In genomic region chr22:30609260-30610185, GRCh38 we compare ENCODE assay signal across 8 cellular contexts. TPM values are rescaled to one million over a fixed set of nuclear protein-coding genes. Genes with fewer than 3 reads are reported as not detected.
DNase-seq lines count a peak whose midpoint lies in the region; ATAC-seq, FAIRE-seq and TF ChIP-seq lines count a peak whose summit lies in the region.

No MANE protein-coding gene starts in this region.

- H4K20me1 ChIP-seq in GM23248 (ENCODE audit: insufficient read depth) (no peaks in the 10 kb centered on the region), endothelial cell of umbilical vein (replicated peaks; ENCODE audit: control insufficient read depth, extremely low read depth, insufficient read depth, low read length) (no peaks in the 10 kb centered on the region)

- DNase-seq in CMK (ENCODE audit: low read depth) (peak; percentile 63), GM23248 (peak; percentile 91), RPMI7951 (ENCODE audit: low read depth) (peak; percentile 88), endothelial cell of umbilical vein (ENCODE audit: low read depth, low spot score) (peak; percentile 82), ecto neural progenitor cell (ENCODE audit: low spot score) (no peak), midbrain (lab: John Stamatoyannopoulos, UW) (no peak)

- 45 to 46% methylated on average over 17 of the region's 17 CpGs for WGBS in GM23248 (ENCODE audit: low coverage in 1 of 2, low lambda C conversion rate in 2 of 2, missing lambda C conversion rate in 2 of 2), 2 experiments

- H3K4me1 ChIP-seq in GM23248 (ENCODE audit: insufficient read depth), result peaks cover 23% of the 10 kb centered on the region
- H3K4me1 ChIP-seq in endothelial cell of umbilical vein (ENCODE audit: control insufficient read depth, extremely low read depth, insufficient read depth, low read length), result peaks cover 37% of the 10 kb centered on the region
- H3K4me1 ChIP-seq in muscle layer of colon (ENCODE audit: insufficient read depth, low read length), result peaks cover 43% of the 10 kb centered on the region

- dilution Hi-C loops in endothelial cell of umbilical vein (cut with MboI; ENCODE audit: extremely low pct_ligation_motif_present, low sequenced_read_pairs), result no loop called here

- H2AFZ ChIP-seq in GM23248, result peak overlapping the region; percentile 84
- H2AFZ ChIP-seq in endothelial cell of umbilical vein (ENCODE audit: low read depth, low read length), result peak overlapping the region; percentile 20

- no TSS peak for BruUV-seq in endothelial cell of umbilical vein (replicated peaks; lab: Mats Ljungman, UMichigan)

- no peaks in the 10 kb centered on the region for H3K9me3 ChIP-seq in GM23248 (ENCODE audit: low read depth)
- H3K9me3 ChIP-seq in endothelial cell of umbilical vein (replicated peaks; ENCODE audit: control insufficient read depth, insufficient read depth, low read length), result no peaks in the 10 kb centered on the region
- no peaks in the 10 kb centered on the region for H3K9me3 ChIP-seq in muscle layer of colon (ENCODE audit: low read length)

- intact Hi-C loops in endothelial cell of umbilical vein (cut with micrococcal nuclease), result loop anchor here (5.0 to 10.0 kb wide), 2 partner anchors 185 to 217 kb away; partner anchors contain the start of gene MTFP1

- peak overlapping the region; percentile 88 for H3K4me2 ChIP-seq in GM23248 (ENCODE audit: unreplicated experiment)
- peak overlapping the region; percentile 33 for H3K4me2 ChIP-seq in endothelial cell of umbilical vein (ENCODE audit: insufficient read depth, low read length)

- CTCF ChIA-PET in endothelial cell of umbilical vein (lab: Charles Lee), result interaction anchor here (0.9 to 5.2 kb wide), 6 partner anchors 11 to 322 kb away, joined by 3 to 59 read pairs (median 3); partner anchors contain the start of gene SLC35E4

- no peak for ATAC-seq in HG02973 (IDR thresholded peaks at IDR 0.05; ENCODE audit: unreplicated experiment)

- H3K4me3 ChIP-seq in GM23248 (peak overlapping the region; percentile 58), endothelial cell of umbilical vein (replicated peaks in 1 of 3; ENCODE audit: insufficient read depth in 1 of 3, low read depth in 1 of 3, low read length in 3 of 3) (peak overlapping the region in 1 of 3 experiments; percentile 5), muscle layer of colon (ENCODE audit: low read depth in 1 of 2, low read length in 2 of 2) (peak overlapping the region in 1 of 2 donors; percentile 94)

- no peaks in the 10 kb centered on the region for H3K27me3 ChIP-seq in GM23248 (replicated peaks; ENCODE audit: insufficient read depth)
- H3K27me3 ChIP-seq in endothelial cell of umbilical vein (ENCODE audit: control insufficient read depth in 2 of 2, insufficient read depth in 2 of 2, low read length in 2 of 2), result no peaks in the 10 kb centered on the region
- no peaks in the 10 kb centered on the region for H3K27me3 ChIP-seq in muscle layer of colon (ENCODE audit: control insufficient read depth in 1 of 2, insufficient read depth in 2 of 2, low read length in 2 of 2)

- peaks cover 9% of the 10 kb centered on the region; the same call in 1 of the 2 replicates for H3F3A ChIP-seq in GM23248 (ENCODE audit: insufficient read depth)

- H3K79me2 ChIP-seq in GM23248 (ENCODE audit: insufficient read depth) (no peaks in the 10 kb centered on the region), endothelial cell of umbilical vein (ENCODE audit: control insufficient read depth, insufficient read depth, low read length) (no peaks in the 10 kb centered on the region)

- in situ Hi-C loops in GM23248 (cut with MboI), result no loop called here

- H3K36me3 ChIP-seq in GM23248 (ENCODE audit: low read depth) (no peaks in the 10 kb centered on the region), endothelial cell of umbilical vein (ENCODE audit: control insufficient read depth in 2 of 2, extremely low read depth in 1 of 2, insufficient read depth in 2 of 2, low read length in 2 of 2) (peaks cover 0 to 20% of the 10 kb centered on the region in 2 experiments), muscle layer of colon (ENCODE audit: insufficient read depth, low read length) (peaks cover 29% of the 10 kb centered on the region)

- POLR2A ChIA-PET in endothelial cell of umbilical vein (lab: Charles Lee), result interaction anchor here (0.6 to 0.7 kb wide), 2 partner anchors 52 to 146 kb away, joined by 3 to 4 read pairs; no protein-coding TSS in a partner anchor

- H3K27ac ChIP-seq in GM23248 (peak overlapping the region; percentile 62), endothelial cell of umbilical vein (ENCODE audit: insufficient read depth, low read depth, low read length) (peak overlapping the region; percentile 56), muscle layer of colon (ENCODE audit: low read depth, low read length) (peak overlapping the region; percentile 40)

- H3K9ac ChIP-seq in GM23248 (peak overlapping the region; percentile 42), endothelial cell of umbilical vein (replicated peaks; ENCODE audit: extremely low read depth, insufficient read depth, low read length) (peak overlapping the region; percentile 12), muscle layer of colon (ENCODE audit: low read length) (no peak overlapping the region)

- no peaks in the 10 kb centered on the region for H3K9me2 ChIP-seq in GM23248 (ENCODE audit: insufficient read depth)

- TF ChIP-seq POLR2A in endothelial cell of umbilical vein (IDR thresholded peaks at IDR 0.05; ENCODE audit: low read depth, low read length), result no peak

- TF ChIP-seq CTCF in endothelial cell of umbilical vein (IDR thresholded peaks at IDR 0.05; ENCODE audit: extremely low read depth in 1 of 2, insufficient read depth in 1 of 2, low read depth in 1 of 2, low read length in 2 of 2), result no peak

- no peaks in the 10 kb centered on the region for H3K9me1 ChIP-seq in endothelial cell of umbilical vein (replicated peaks; ENCODE audit: control insufficient read depth, extremely low read depth, insufficient read depth, low read length)

- peak; percentile 98 for FAIRE-seq in endothelial cell of umbilical vein (lab: Jason Lieb, UNC)

RNA-seq across cellular contexts. Expression of gene TCN2, which starts 2.5 kb away (rescaled TPM):
- 5.3 and 8.1 TPM in 2 replicates for total RNA-seq in GM23248 (2014; rRNA removed; shearing (Covaris generic))
- 4.5 and 4.8 TPM in 2 replicates for polyA plus RNA-seq in GM23248 (2016; fragmentation: Nextera tagmentation; extraction: Ambion mirVana)
- 11.7 and 15.4 TPM in 2 replicates for total RNA-seq in RPMI7951 (2014; rRNA removed; shearing (Covaris generic))
- total RNA-seq in endothelial cell of umbilical vein, result 62.3 and 80.6 TPM in 2 replicates
- 188 and 199 TPM in 2 replicates for polyA plus RNA-seq in endothelial cell of umbilical vein
- 129 and 141 TPM in 2 replicates for polyA plus RNA-seq in endothelial cell of umbilical vein (2011; cell fraction: cytosol; rRNA removed)
- polyA plus RNA-seq in endothelial cell of umbilical vein (2011; cell fraction: nucleus; rRNA removed), result 57.5 and 65.2 TPM in 2 replicates
- polyA plus RNA-seq in endothelial cell of umbilical vein (2012), result 46.9 and 47.3 TPM in 2 replicates
- 105 and 138 TPM in 2 replicates for polyA minus RNA-seq in endothelial cell of umbilical vein
- not detected for polyA minus RNA-seq in endothelial cell of umbilical vein (2011; cell fraction: cytosol; rRNA and poly(A)+ RNA removed)
- 24.6 and 27.6 TPM in 2 replicates for polyA minus RNA-seq in endothelial cell of umbilical vein (2011; cell fraction: nucleus; rRNA and poly(A)+ RNA removed)

RNA-seq across cellular contexts. Expression of gene PES1, which starts 17.8 kb away (rescaled TPM):
- 63.2 and 83.7 TPM in 2 replicates for total RNA-seq in GM23248 (2014; rRNA removed; shearing (Covaris generic))
- 67.8 and 74.1 TPM in 2 replicates for polyA plus RNA-seq in GM23248 (2016; fragmentation: Nextera tagmentation; extraction: Ambion mirVana)
- 56.8 and 64.3 TPM in 2 replicates for total RNA-seq in RPMI7951 (2014; rRNA removed; shearing (Covaris generic))
- total RNA-seq in endothelial cell of umbilical vein, result 106 and 110 TPM in 2 replicates
- 135 and 154 TPM in 2 replicates for polyA plus RNA-seq in endothelial cell of umbilical vein
- 82.6 and 104 TPM in 2 replicates for polyA plus RNA-seq in endothelial cell of umbilical vein (2011; cell fraction: cytosol; rRNA removed)
- 102 and 108 TPM in 2 replicates for polyA plus RNA-seq in endothelial cell of umbilical vein (2011; cell fraction: nucleus; rRNA removed)
- 58.8 and 78.0 TPM in 2 replicates for polyA plus RNA-seq in endothelial cell of umbilical vein (2012)
- polyA minus RNA-seq in endothelial cell of umbilical vein, result 78.9 and 111 TPM in 2 replicates
- polyA minus RNA-seq in endothelial cell of umbilical vein (2011; cell fraction: cytosol; rRNA and poly(A)+ RNA removed), result 51.4 TPM
- polyA minus RNA-seq in endothelial cell of umbilical vein (2011; cell fraction: nucleus; rRNA and poly(A)+ RNA removed), result 53.8 and 54.5 TPM in 2 replicates

RNA-seq across cellular contexts. Expression of gene SLC35E4, which starts 26.1 kb away (rescaled TPM):
- total RNA-seq in GM23248 (2014; rRNA removed; shearing (Covaris generic)), result 12.9 and 16.4 TPM in 2 replicates
- 8.5 and 9.1 TPM in 2 replicates for polyA plus RNA-seq in GM23248 (2016; fragmentation: Nextera tagmentation; extraction: Ambion mirVana)
- total RNA-seq in RPMI7951 (2014; rRNA removed; shearing (Covaris generic)), result 8.2 and 12.9 TPM in 2 replicates
- 15.3 TPM in 2 replicates for total RNA-seq in endothelial cell of umbilical vein
- 10.7 and 14.8 TPM in 2 replicates for polyA plus RNA-seq in endothelial cell of umbilical vein
- 6.9 and 9.2 TPM in 2 replicates for polyA plus RNA-seq in endothelial cell of umbilical vein (2011; cell fraction: cytosol; rRNA removed)
- polyA plus RNA-seq in endothelial cell of umbilical vein (2011; cell fraction: nucleus; rRNA removed), result 4.6 and 5.5 TPM in 2 replicates
- polyA plus RNA-seq in endothelial cell of umbilical vein (2012), result 9.7 and 10.3 TPM in 2 replicates
- 8.3 and 9.2 TPM in 2 replicates for polyA minus RNA-seq in endothelial cell of umbilical vein
- polyA minus RNA-seq in endothelial cell of umbilical vein (2011; cell fraction: cytosol; rRNA and poly(A)+ RNA removed), result 2.9 TPM
- 3.8 and 6.2 TPM in 2 replicates for polyA minus RNA-seq in endothelial cell of umbilical vein (2011; cell fraction: nucleus; rRNA and poly(A)+ RNA removed)

RNA-seq across cellular contexts. Expression of gene GAL3ST1, which starts 35.1 kb away (rescaled TPM):
- total RNA-seq in GM23248 (2014; rRNA removed; shearing (Covaris generic)), result not detected in 2 replicates
- polyA plus RNA-seq in GM23248 (2016; fragmentation: Nextera tagmentation; extraction: Ambion mirVana), result not detected in 2 replicates
- total RNA-seq in RPMI7951 (2014; rRNA removed; shearing (Covaris generic)), result not detected in 2 replicates
- total RNA-seq in endothelial cell of umbilical vein, result not detected in 2 replicates
- polyA plus RNA-seq in endothelial cell of umbilical vein, result 0.06 TPM in 1 of 2 replicates, not detected in the other
- not detected in 2 replicates for polyA plus RNA-seq in endothelial cell of umbilical vein (2011; cell fraction: cytosol; rRNA removed)
- polyA plus RNA-seq in endothelial cell of umbilical vein (2011; cell fraction: nucleus; rRNA removed), result not detected in 2 replicates
- polyA plus RNA-seq in endothelial cell of umbilical vein (2012), result not detected in 2 replicates
- not detected in 2 replicates for polyA minus RNA-seq in endothelial cell of umbilical vein
- polyA minus RNA-seq in endothelial cell of umbilical vein (2011; cell fraction: cytosol; rRNA and poly(A)+ RNA removed), result not detected
- polyA minus RNA-seq in endothelial cell of umbilical vein (2011; cell fraction: nucleus; rRNA and poly(A)+ RNA removed), result not detected in 2 replicates

RNA-seq across cellular contexts. Expression of gene DUSP18, which starts 58.2 kb away (rescaled TPM):
- 7.1 and 9.5 TPM in 2 replicates for total RNA-seq in GM23248 (2014; rRNA removed; shearing (Covaris generic))
- 12.4 and 12.7 TPM in 2 replicates for polyA plus RNA-seq in GM23248 (2016; fragmentation: Nextera tagmentation; extraction: Ambion mirVana)
- total RNA-seq in RPMI7951 (2014; rRNA removed; shearing (Covaris generic)), result 4.8 and 5.1 TPM in 2 replicates
- total RNA-seq in endothelial cell of umbilical vein, result 17.5 and 18.3 TPM in 2 replicates
- 30.1 and 32.9 TPM in 2 replicates for polyA plus RNA-seq in endothelial cell of umbilical vein
- 17.1 and 17.9 TPM in 2 replicates for polyA plus RNA-seq in endothelial cell of umbilical vein (2011; cell fraction: cytosol; rRNA removed)
- 15.6 TPM in 2 replicates for polyA plus RNA-seq in endothelial cell of umbilical vein (2011; cell fraction: nucleus; rRNA removed)
- polyA plus RNA-seq in endothelial cell of umbilical vein (2012), result 11.7 and 11.9 TPM in 2 replicates
- polyA minus RNA-seq in endothelial cell of umbilical vein, result 33.7 and 34.7 TPM in 2 replicates
- 1.6 TPM for polyA minus RNA-seq in endothelial cell of umbilical vein (2011; cell fraction: cytosol; rRNA and poly(A)+ RNA removed)
- polyA minus RNA-seq in endothelial cell of umbilical vein (2011; cell fraction: nucleus; rRNA and poly(A)+ RNA removed), result 5.7 and 7.4 TPM in 2 replicates

Comparison
In these comparisons a context has a peak if more than half of its experiments do, and no peak if none do; other contexts are left out.
1. DNase-seq: peak in CMK (single experiment), GM23248 (single experiment), RPMI7951 (single experiment) and endothelial cell of umbilical vein (single experiment); none in ecto neural progenitor cell (single experiment) and midbrain (single experiment).
2. Peak in every context shown above with its lines, with median percentiles within 50 percentile points of each other: H3K27ac ChIP-seq.